ENCODE assay signal across 12 cellular contexts in genomic region chr16:2779151-2779920, GRCh38. TPM values are rescaled to one million over a fixed set of nuclear protein-coding genes. Genes with fewer than 3 reads are reported as not detected.
DNase-seq lines count a peak whose midpoint lies in the region; ATAC-seq, FAIRE-seq and TF ChIP-seq lines count a peak whose summit lies in the region.
"Had no signal": no experiment of that assay in that cellular context is flagged by ENCODE, and none has a peak within 500 bp of the region (broad histone marks: within the 10 kb centered on the region; RNA-seq: fewer than 3 reads in every experiment).

No MANE protein-coding gene starts in this region.

- H3K4me1 ChIP-seq in osteoblast (ENCODE audit: insufficient read depth, low read length): peaks cover 19% of the 10 kb centered on the region

- H3K9me3 ChIP-seq in osteoblast (ENCODE audit: low read depth, low read length): no peaks in the 10 kb centered on the region
- H3K9me3 ChIP-seq: vagina had no signal

- H3K36me3 Mint-ChIP-seq in brain: peaks cover 3% of the 10 kb centered on the region

- H3K4me2 ChIP-seq in osteoblast (ENCODE audit: insufficient read depth, low read length): no peak overlapping the region

- H3K9me3 Mint-ChIP-seq in brain: peaks cover 0 to 2% (median 0%) of the 10 kb centered on the region in 5 experiments

- DNase-seq in GM12891 (ENCODE audit: insufficient read length, low spot score) (no peak), osteoblast (ENCODE audit: insufficient read length, low spot score, missing footprints) (peak; percentile 38), middle frontal gyrus (ENCODE audit: extremely low spot score, low spot score) (no peak)
- DNase-seq in stimulated activated naive CD4-positive, alpha-beta T cell (lab: John Stamatoyannopoulos, UW): no peak
- DNase-seq: central memory CD4-positive, alpha-beta T cell; NCI-H1092; NCI-H524 treated with DMSO at 0.1 percent for 48 hours; retina had no signal

- H2AFZ ChIP-seq in osteoblast (ENCODE audit: low read length): no peak overlapping the region

- TF ChIP-seq CTCF in brain (conservative IDR thresholded peaks at IDR 0.05) (no peak), osteoblast (IDR thresholded peaks at IDR 0.05; ENCODE audit: extremely low read depth, low read depth, low read length) (no peak)

- no peak for FAIRE-seq in GM12891 (lab: Jason Lieb, UNC)

- peak overlapping the region in 3 of 5 experiments; percentile 21 to 99 (median 98) for H3K27ac Mint-ChIP-seq in brain

- H3K4me3 ChIP-seq in osteoblast (ENCODE audit: insufficient read depth, low read length): no peak overlapping the region

- H3K79me2 ChIP-seq in osteoblast (ENCODE audit: insufficient read depth, low read length): peaks cover 43% of the 10 kb centered on the region

- peaks cover 35% of the 10 kb centered on the region for H3K4me1 Mint-ChIP-seq in brain

- H3K36me3 ChIP-seq in osteoblast (ENCODE audit: insufficient read depth, low read length): peaks cover 13% of the 10 kb centered on the region

- H4K20me1 ChIP-seq in osteoblast (ENCODE audit: insufficient read depth, low read length): peaks cover 13% of the 10 kb centered on the region

- no peak overlapping the region for H3K27ac ChIP-seq in osteoblast (ENCODE audit: low read depth, low read length)

- ATAC-seq in GM18502 (IDR thresholded peaks at IDR 0.05; ENCODE audit: poor library complexity, unreplicated experiment): no peak

- H3K4me3 Mint-ChIP-seq in brain: peak overlapping the region in 4 of 5 experiments; percentile 76 to 96 (median 94)

- peaks cover 15% of the 10 kb centered on the region for H3K27me3 Mint-ChIP-seq in brain

- H3K27me3 ChIP-seq in osteoblast (ENCODE audit: insufficient read depth, low read length): peaks cover 4% of the 10 kb centered on the region
- H3K27me3 ChIP-seq: vagina had no signal

- TF ChIP-seq POLR2A in GM12891 (IDR thresholded peaks at IDR 0.05; ENCODE audit: low read depth, low read length): peak; percentile 22; the same call in 1 of the 2 replicates

TF ChIP-seq in GM12891, 5 proteins besides CTCF, POLR2A, EP300 and RAD21:
- peak; percentile 67 for TF ChIP-seq POLR2AphosphoS5 (IDR thresholded peaks at IDR 0.05; ENCODE audit: low read depth, low read length)
- no peak for TF ChIP-seq POU2F2 (IDR thresholded peaks at IDR 0.05; ENCODE audit: low read depth, low read length)

TF ChIP-seq in PFSK-1, 5 proteins besides CTCF, POLR2A, EP300 and RAD21:
- TF ChIP-seq SIN3A (IDR thresholded peaks at IDR 0.05; ENCODE audit: borderline replicate concordance, insufficient read depth, low read length) (no peak), REST (IDR thresholded peaks at IDR 0.05; ENCODE audit: insufficient read depth in 1 of 2, low read depth in 2 of 2, low read length in 2 of 2) (no peak), TAF1 (IDR thresholded peaks at IDR 0.05; ENCODE audit: borderline replicate concordance, insufficient read depth, low read length) (no peak), FOXP2 (optimal IDR thresholded peaks at IDR 0.05; ENCODE audit: borderline replicate concordance, extremely low read depth, extremely low read length, insufficient read depth) (no peak), POLR2AphosphoS5 (IDR thresholded peaks at IDR 0.05; ENCODE audit: low read depth, low read length) (0 out of 2 replicates have a peak, but pooled peaks have one; percentile 13)

RNA-seq across cellular contexts. Expression of gene ELOB, which starts 2.3 kb away (rescaled TPM):
- 213 TPM for polyA plus RNA-seq in GM12891 (2012; ENCODE audit: low read depth, missing spikeins)
- polyA plus RNA-seq in PFSK-1 (2012; ENCODE audit: insufficient read length, low read depth): 540 TPM
- polyA plus RNA-seq in brain (ENCODE audit: insufficient read depth, low read depth, low replicate concordance): 647 TPM
- 173 and 195 TPM in 2 replicates for total RNA-seq in osteoblast

RNA-seq across cellular contexts. Expression of gene PRSS33, which starts 8.0 kb away (rescaled TPM):
- polyA plus RNA-seq in GM12891 (2012; ENCODE audit: low read depth, missing spikeins): not detected
- polyA plus RNA-seq in PFSK-1 (2012; ENCODE audit: insufficient read length, low read depth): not detected
- not detected for polyA plus RNA-seq in brain (ENCODE audit: insufficient read depth, low read depth, low replicate concordance)
- total RNA-seq in osteoblast: not detected in 2 replicates
- total RNA-seq: vagina had no signal

RNA-seq across cellular contexts. Expression of gene PRSS41, which starts 18.9 kb away (rescaled TPM):
- polyA plus RNA-seq in GM12891 (2012; ENCODE audit: low read depth, missing spikeins): not detected
- polyA plus RNA-seq in PFSK-1 (2012; ENCODE audit: insufficient read length, low read depth): not detected
- not detected for polyA plus RNA-seq in brain (ENCODE audit: insufficient read depth, low read depth, low replicate concordance)
- total RNA-seq in osteoblast: not detected in 2 replicates
- total RNA-seq: vagina had no signal

RNA-seq across cellular contexts. Expression of gene SRRM2, which starts 26.9 kb away (rescaled TPM):
- 400 TPM for polyA plus RNA-seq in GM12891 (2012; ENCODE audit: low read depth, missing spikeins)
- polyA plus RNA-seq in PFSK-1 (2012; ENCODE audit: insufficient read length, low read depth): 338 TPM
- 447 TPM for polyA plus RNA-seq in brain (ENCODE audit: insufficient read depth, low read depth, low replicate concordance)
- total RNA-seq in osteoblast: 56.8 and 62.2 TPM in 2 replicates

RNA-seq across cellular contexts. Expression of gene PRSS21, which starts 37.7 kb away (rescaled TPM):
- 29.1 TPM for polyA plus RNA-seq in GM12891 (2012; ENCODE audit: low read depth, missing spikeins)
- not detected for polyA plus RNA-seq in PFSK-1 (2012; ENCODE audit: insufficient read length, low read depth)
- polyA plus RNA-seq in brain (ENCODE audit: insufficient read depth, low read depth, low replicate concordance): not detected
- not detected in 2 replicates for total RNA-seq in osteoblast
- total RNA-seq: vagina had no signal
